Comparison of ENCODE assay signal across 11 cellular contexts in the genomic region with DNA sequence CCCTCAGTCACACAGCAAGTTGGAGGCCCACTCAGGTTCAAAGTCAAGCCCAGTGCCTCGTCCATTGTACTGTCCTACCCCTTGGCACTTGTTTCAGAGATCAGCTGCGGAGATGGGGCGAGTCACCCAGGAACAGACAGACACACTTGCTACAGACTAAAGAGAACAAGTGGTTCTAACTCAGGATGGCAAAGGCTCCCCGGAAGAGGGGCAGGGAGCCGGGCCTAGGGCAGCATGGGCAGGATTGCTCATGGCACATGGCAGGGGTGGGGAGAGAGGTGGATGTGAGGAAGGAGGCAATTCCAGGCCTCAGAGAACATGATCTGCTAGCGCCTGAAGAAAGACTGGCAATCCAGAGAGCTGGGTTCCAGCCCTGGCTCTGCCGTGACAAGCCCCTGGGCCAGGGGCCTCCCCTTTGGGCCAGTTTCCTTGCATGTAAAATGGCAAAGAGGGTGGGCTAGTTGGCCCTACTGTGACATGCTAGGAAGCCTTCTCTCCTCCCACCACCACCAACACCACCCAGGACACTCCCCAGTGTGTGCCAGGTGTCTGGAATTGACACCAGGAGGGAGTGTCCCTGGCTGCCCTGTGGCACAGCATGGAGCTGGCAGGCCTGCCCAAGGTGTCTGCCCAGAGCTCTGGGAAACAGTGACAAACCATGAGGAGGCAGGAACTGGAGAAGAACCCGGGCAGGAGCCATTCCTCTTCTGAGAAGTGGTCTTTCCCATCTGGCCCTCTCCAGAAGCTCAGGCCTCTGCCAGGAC. TPM values are rescaled to one million over a fixed set of nuclear protein-coding genes. Genes with fewer than 3 reads are reported as not detected.
DNase-seq lines count a peak whose midpoint lies in the region; ATAC-seq and TF ChIP-seq lines count a peak whose summit lies in the region.
"Had no signal": no experiment of that assay in that cellular context is flagged by ENCODE, and none has a peak within 500 bp of the region (broad histone marks: within the 10 kb centered on the region; RNA-seq: fewer than 3 reads in every experiment).

No MANE protein-coding gene starts in this region.

- TF ChIP-seq CTCF in chondrocyte (IDR thresholded peaks at IDR 0.05) (no peak), tibial nerve (IDR thresholded peaks at IDR 0.05) (no peak)

- H3K9me3 ChIP-seq in tibial nerve, result peaks cover 0 to 14% (median 0%) of the 10 kb centered on the region in 4 donors
- H3K9me3 ChIP-seq: HAP-1 had no signal

- H3K4me1 Mint-ChIP-seq in activated CD8-positive, alpha-beta memory T cell treated with anti-CD3 and anti-CD28 coated beads, Interleukin-2, amount 10 ng/mL, durations not matched to agents 7 days and 5 days, result peaks cover 7% of the 10 kb centered on the region
- peaks cover 30% of the 10 kb centered on the region for H3K4me1 Mint-ChIP-seq in chondrocyte (ENCODE audit: low read depth)

- no peaks in the 10 kb centered on the region for H3K27me3 ChIP-seq in tibial nerve

- peak; percentile 20 for ATAC-seq in activated CD8-positive, alpha-beta memory T cell treated with anti-CD3 and anti-CD28 coated beads, Interleukin-2, amount 10 ng/mL, durations not matched to agents 7 days and 5 days
- no peak for ATAC-seq in HG03196 (IDR thresholded peaks at IDR 0.05; ENCODE audit: unreplicated experiment)

- no peak for TF ChIP-seq EP300 in tibial nerve (IDR thresholded peaks at IDR 0.05)

- peak overlapping the region in 3 of 4 donors; percentile 65 to 82 (median 76) for H3K27ac ChIP-seq in tibial nerve

- no peaks in the 10 kb centered on the region for H3K27me3 Mint-ChIP-seq in activated CD8-positive, alpha-beta memory T cell treated with anti-CD3 and anti-CD28 coated beads, Interleukin-2, amount 10 ng/mL, durations not matched to agents 7 days and 5 days
- no peaks in the 10 kb centered on the region for H3K27me3 Mint-ChIP-seq in chondrocyte (ENCODE audit: low read depth)
- H3K27me3 Mint-ChIP-seq: activated CD4-positive, alpha-beta T cell treated with anti-CD3 and anti-CD28 coated beads, Interleukin-2, amount 10 ng/mL, durations not matched to agents 24 days and 14 days had no signal

- H3K36me3 ChIP-seq in tibial nerve, result no peaks in the 10 kb centered on the region
- H3K36me3 ChIP-seq: HAP-1 had no signal

- no peak overlapping the region for H3K4me3 Mint-ChIP-seq in activated CD8-positive, alpha-beta memory T cell treated with anti-CD3 and anti-CD28 coated beads, Interleukin-2, amount 10 ng/mL, durations not matched to agents 7 days and 5 days
- H3K4me3 Mint-ChIP-seq in chondrocyte (ENCODE audit: unreplicated experiment), result no peak overlapping the region
- H3K4me3 Mint-ChIP-seq: activated CD4-positive, alpha-beta T cell treated with anti-CD3 and anti-CD28 coated beads, Interleukin-2, amount 10 ng/mL, durations not matched to agents 24 days and 14 days had no signal

- CTCF ChIA-PET in activated CD8-positive, alpha-beta memory T cell treated with anti-CD3 and anti-CD28 coated beads, Interleukin-2, amount 10 ng/mL, durations not matched to agents 7 days and 5 days (lab: Charles Lee), result interaction anchor here (0.7 to 7.2 kb wide), 21 partner anchors 9 to 178 kb away, joined by 3 to 123 read pairs (median 5); no protein-coding TSS in a partner anchor

- H3K36me3 Mint-ChIP-seq in activated CD8-positive, alpha-beta memory T cell treated with anti-CD3 and anti-CD28 coated beads, Interleukin-2, amount 10 ng/mL, durations not matched to agents 7 days and 5 days, result peaks cover 1% of the 10 kb centered on the region
- H3K36me3 Mint-ChIP-seq in chondrocyte (ENCODE audit: low read depth), result peaks cover 2% of the 10 kb centered on the region

- no peak for DNase-seq in activated CD8-positive, alpha-beta memory T cell treated with anti-CD3 and anti-CD28 coated beads, Interleukin-2, amount 10 ng/mL, durations not matched to agents 7 days and 5 days
- DNase-seq in activated CD8-positive, alpha-beta memory T cell treated with anti-CD3 and anti-CD28 coated beads, Interleukin-2, amount 50 U/mL, for 4 hours, result no peak
- DNase-seq in chondrocyte (ENCODE audit: low spot score), result no peak
- peak; percentile 75 for DNase-seq in myocyte (ENCODE audit: low read depth)
- no peak for DNase-seq in tibial nerve (ENCODE audit: low spot score in 2 of 2)
- DNase-seq in GF-D8 (lab: John Stamatoyannopoulos, UW), result no peak
- DNase-seq in NCI-H2171 (lab: John Stamatoyannopoulos, UW), result no peak

- H3K4me1 ChIP-seq in tibial nerve, result peaks cover 0 to 37% (median 12%) of the 10 kb centered on the region in 4 donors
- H3K4me1 ChIP-seq: HAP-1 had no signal

- no peak overlapping the region for H3K4me3 ChIP-seq in tibial nerve
- H3K4me3 ChIP-seq: HAP-1 had no signal

- H3K27ac Mint-ChIP-seq in activated CD8-positive, alpha-beta memory T cell treated with anti-CD3 and anti-CD28 coated beads, Interleukin-2, amount 10 ng/mL, durations not matched to agents 7 days and 5 days, result no peak overlapping the region
- H3K27ac Mint-ChIP-seq in chondrocyte (ENCODE audit: unreplicated experiment), result peak overlapping the region; percentile 61
- H3K27ac Mint-ChIP-seq: activated CD4-positive, alpha-beta T cell treated with anti-CD3 and anti-CD28 coated beads, Interleukin-2, amount 10 ng/mL, durations not matched to agents 24 days and 14 days had no signal

- no peaks in the 10 kb centered on the region for H3K9me3 Mint-ChIP-seq in activated CD8-positive, alpha-beta memory T cell treated with anti-CD3 and anti-CD28 coated beads, Interleukin-2, amount 10 ng/mL, durations not matched to agents 7 days and 5 days (ENCODE audit: low read depth)
- no peaks in the 10 kb centered on the region for H3K9me3 Mint-ChIP-seq in chondrocyte (ENCODE audit: low read depth)
- H3K9me3 Mint-ChIP-seq: activated CD4-positive, alpha-beta T cell treated with anti-CD3 and anti-CD28 coated beads, Interleukin-2, amount 10 ng/mL, durations not matched to agents 24 days and 14 days; immature natural killer cell had no signal

- no peak for TF ChIP-seq POLR2A in tibial nerve (IDR thresholded peaks at IDR 0.05)

- 73 to 79% methylated on average over 6 to 8 of the region's 8 CpGs for WGBS in tibial nerve, 2 donors

RNA-seq across cellular contexts. Expression of gene IRF2BPL, which starts 24.0 kb away (rescaled TPM):
- total RNA-seq in activated CD8-positive, alpha-beta memory T cell treated with anti-CD3 and anti-CD28 coated beads, Interleukin-2, amount 10 ng/mL, durations not matched to agents 7 days and 5 days, result 10 to 100 TPM; 19.7 to 24.9 TPM
- 56.0 to 61.9 TPM (median 56.7 TPM) in 3 replicates for total RNA-seq in chondrocyte
- 78.2 and 114 TPM in 2 replicates for total RNA-seq in myocyte
- polyA plus RNA-seq in myocyte (2012), result 43.7 TPM
- 10 to 100 TPM; 52.4 to 69.2 (median 60.7) TPM for total RNA-seq in tibial nerve

RNA-seq across cellular contexts. Expression of gene CIPC, which starts 45.6 kb away (rescaled TPM):
- total RNA-seq in activated CD8-positive, alpha-beta memory T cell treated with anti-CD3 and anti-CD28 coated beads, Interleukin-2, amount 10 ng/mL, durations not matched to agents 7 days and 5 days, result 10 to 100 TPM; 11.3 to 12.0 TPM
- total RNA-seq in chondrocyte (9.7 to 11.0 TPM (median 10.0 TPM) in 3 replicates), myocyte (30.7 and 42.9 TPM in 2 replicates), tibial nerve (10 to 100 TPM; 38.1 to 76.7 (median 41.5) TPM)
- polyA plus RNA-seq in myocyte (2012), result 12.4 TPM
